ENCODE assay signal across 29 cellular contexts in the genomic region with DNA sequence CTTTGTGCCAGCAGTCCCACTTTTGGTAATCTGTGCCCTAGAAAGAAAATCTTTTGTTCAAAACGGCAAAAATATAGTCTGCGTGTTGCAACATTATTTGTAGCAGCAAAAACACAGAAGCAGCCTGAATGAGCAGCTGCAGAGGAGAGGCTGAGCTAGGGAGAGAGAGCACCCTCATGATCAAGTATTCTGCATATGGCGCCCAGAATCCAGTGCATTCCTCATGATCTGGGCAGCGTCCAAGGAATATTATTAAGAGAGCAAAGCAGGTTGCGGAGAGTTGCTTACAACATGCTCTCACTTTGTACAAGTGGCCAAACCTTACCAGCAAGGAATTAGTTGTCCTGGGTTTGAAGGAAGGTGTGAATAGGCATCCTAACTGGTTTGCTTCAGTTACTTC. TPM values are rescaled to one million over a fixed set of nuclear protein-coding genes. Genes with fewer than 3 reads are reported as not detected.
"Had no signal": no experiment of that assay in that cellular context is flagged by ENCODE, and none has a peak within 500 bp of the region (broad histone marks: within the 10 kb centered on the region; RNA-seq: fewer than 3 reads in every experiment).

No MANE protein-coding gene starts in this region.

- H3K4me3 ChIP-seq: esophagus squamous epithelium, left ventricle myocardium inferior, lower lobe of right lung, pancreas, smooth muscle cell, suprapubic skin, thyroid gland had no signal

- H3K9me3 ChIP-seq: esophagus squamous epithelium, lower lobe of right lung, pancreas, suprapubic skin, thyroid gland had no signal

- ATAC-seq: effector memory CD8-positive, alpha-beta T cell; left cardiac atrium; lower lobe of right lung; natural killer cell; pancreas; stimulated activated naive CD8-positive, alpha-beta T cell treated with anti-CD3 and anti-CD28 coated beads, Interleukin-15, amount 100 ng/mL, for 72 hours had no signal

- H3K27ac ChIP-seq: esophagus squamous epithelium, left ventricle myocardium inferior, lower lobe of right lung, pancreas, suprapubic skin, thyroid gland had no signal

- H3K27ac Mint-ChIP-seq: natural killer cell; stimulated activated naive CD8-positive, alpha-beta T cell treated with anti-CD3 and anti-CD28 coated beads, Interleukin-15, amount 100 ng/mL, for 72 hours had no signal

- H3K36me3 ChIP-seq: lower lobe of right lung, thyroid gland had no signal

- H3K9me3 Mint-ChIP-seq: effector memory CD8-positive, alpha-beta T cell; natural killer cell; stimulated activated naive CD8-positive, alpha-beta T cell treated with anti-CD3 and anti-CD28 coated beads, Interleukin-15, amount 100 ng/mL, for 72 hours had no signal

- DNase-seq: cerebellar nuclear complex; cortex of kidney; effector memory CD8-positive, alpha-beta T cell; erythroblast; esophagus squamous epithelium; head of caudate nucleus; kidney; left cardiac atrium; left ventricle myocardium inferior; lower lobe of right lung; natural killer cell; occipital lobe; pancreas; stimulated activated CD4-positive, alpha-beta T cell treated with anti-CD3 and anti-CD28 coated beads, Interleukin-12 subunit alpha, Interleukin-12 subunit beta, amount 100 ng/mL, for 4 hours; stimulated activated CD4-positive, alpha-beta T cell treated with anti-CD3 and anti-CD28 coated beads, Interleukin-1b, Interleukin-23, amount 100 ng/mL, for 48 hours; stimulated activated CD4-positive, alpha-beta T cell treated with anti-CD3 and anti-CD28 coated beads, Interleukin-4, amount 100 ng/mL, for 1 hour; stimulated activated CD8-positive, alpha-beta memory T cell treated with anti-CD3 and anti-CD28 coated beads, Interleukin-4, amount 100 ng/mL, for 48 hours; stimulated activated naive CD4-positive, alpha-beta T cell; stimulated activated naive CD8-positive, alpha-beta T cell treated with anti-CD3 and anti-CD28 coated beads, Interleukin-15, amount 100 ng/mL, for 72 hours; thyroid gland; trophoblast cell had no signal

- H3K4me3 Mint-ChIP-seq: effector memory CD8-positive, alpha-beta T cell; natural killer cell; stimulated activated naive CD8-positive, alpha-beta T cell treated with anti-CD3 and anti-CD28 coated beads, Interleukin-15, amount 100 ng/mL, for 72 hours had no signal

- H3K4me1 Mint-ChIP-seq: natural killer cell; stimulated activated naive CD8-positive, alpha-beta T cell treated with anti-CD3 and anti-CD28 coated beads, Interleukin-15, amount 100 ng/mL, for 72 hours had no signal

- H3K4me1 ChIP-seq: esophagus squamous epithelium, lower lobe of right lung, pancreas, suprapubic skin, thyroid gland had no signal

- H3K27me3 Mint-ChIP-seq: effector memory CD8-positive, alpha-beta T cell; stimulated activated naive CD8-positive, alpha-beta T cell treated with anti-CD3 and anti-CD28 coated beads, Interleukin-15, amount 100 ng/mL, for 72 hours had no signal

- H3K4me2 ChIP-seq: smooth muscle cell had no signal

- H3K27me3 ChIP-seq: esophagus squamous epithelium, pancreas, suprapubic skin, thyroid gland had no signal

- H3K36me3 Mint-ChIP-seq: natural killer cell had no signal

RNA-seq across cellular contexts. Expression of a gene that starts 45.6 kb away (rescaled TPM):
- total RNA-seq: esophagus squamous epithelium, fibroblast of villous mesenchyme, glomerular endothelial cell, kidney, left cardiac atrium, left ventricle myocardium inferior, lower lobe of right lung, mesenteric fat pad, natural killer cell, pancreas, posterior vena cava, smooth muscle cell, urinary bladder had no signal
- polyA plus RNA-seq: neural cell, smooth muscle cell, urinary bladder had no signal
